ENCODE assay signal across 11 cellular contexts in the genomic region with DNA sequence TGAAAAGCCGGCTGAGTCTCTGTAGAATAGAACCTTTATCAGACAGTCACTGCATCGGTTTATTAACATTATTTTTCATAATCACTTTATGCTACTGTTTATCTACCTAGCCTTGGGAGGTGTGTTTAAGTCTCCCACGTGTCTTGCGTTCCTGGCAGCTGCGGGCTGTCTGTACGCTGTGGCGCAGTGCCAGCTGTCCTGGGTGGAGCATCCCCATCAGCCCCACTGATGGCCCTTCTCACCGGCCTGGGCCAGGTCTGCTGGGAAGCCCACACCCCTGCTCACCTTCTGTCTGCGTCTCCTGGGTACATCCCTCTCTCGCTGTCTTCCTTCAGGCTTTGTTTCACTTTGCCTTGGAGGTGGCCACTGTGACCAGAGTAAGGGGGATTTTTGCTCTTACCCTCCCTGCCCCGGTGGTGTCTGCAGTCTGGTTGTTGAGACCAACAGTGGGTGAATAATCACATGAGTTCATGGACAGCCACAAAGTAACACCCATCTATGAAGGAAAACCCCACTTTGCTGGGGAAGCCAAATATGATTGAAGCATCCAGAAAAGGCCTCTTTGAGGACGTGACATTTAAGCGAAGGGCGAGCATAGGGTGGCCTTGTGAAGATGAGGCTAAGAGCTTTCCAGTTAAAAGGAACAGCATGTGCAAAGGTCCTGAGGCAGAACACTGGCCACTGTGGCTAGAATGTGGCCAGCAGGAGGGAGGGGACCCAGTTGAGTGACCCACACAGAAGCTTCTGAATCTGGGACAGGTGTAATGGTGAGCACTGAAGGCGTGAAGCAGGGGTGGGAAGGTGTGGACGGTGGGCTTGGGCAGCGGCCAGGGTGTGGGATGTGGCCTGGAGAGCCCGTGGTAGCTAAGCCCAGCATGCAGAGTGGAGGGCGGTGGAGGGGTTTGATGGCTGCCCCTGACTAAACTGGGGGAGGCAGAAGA. TPM values are rescaled to one million over a fixed set of nuclear protein-coding genes. Genes with fewer than 3 reads are reported as not detected.
DNase-seq lines count a peak whose midpoint lies in the region; ATAC-seq and TF ChIP-seq lines count a peak whose summit lies in the region.
"Had no signal": no experiment of that assay in that cellular context is flagged by ENCODE, and none has a peak within 500 bp of the region (broad histone marks: within the 10 kb centered on the region; RNA-seq: fewer than 3 reads in every experiment).

No MANE protein-coding gene starts in this region.

- H3K9me3 Mint-ChIP-seq in activated naive CD4-positive, alpha-beta T cell treated with anti-CD3 and anti-CD28 coated beads for 36 hours: no peaks in the 10 kb centered on the region
- H3K9me3 Mint-ChIP-seq in type B pancreatic cell: no peaks in the 10 kb centered on the region
- H3K9me3 Mint-ChIP-seq: CD4-positive, alpha-beta T cell had no signal

- CTCF ChIA-PET in activated naive CD4-positive, alpha-beta T cell treated with anti-CD3 and anti-CD28 coated beads for 36 hours (lab: Charles Lee): interaction anchor here (0.6 kb wide), 1 partner anchor 82 kb away, joined by 3 read pairs; no protein-coding TSS in a partner anchor

- H3K4me3 ChIP-seq in esophagus muscularis mucosa (no peak overlapping the region), stomach smooth muscle (ENCODE audit: low read length in 2 of 2) (no peak overlapping the region), left lung (no peak overlapping the region)
- H3K4me3 ChIP-seq: smooth muscle cell had no signal

- H3K4me1 Mint-ChIP-seq in activated naive CD4-positive, alpha-beta T cell treated with anti-CD3 and anti-CD28 coated beads for 36 hours (ENCODE audit: low read depth): peaks cover 54% of the 10 kb centered on the region
- H3K4me1 Mint-ChIP-seq in type B pancreatic cell (ENCODE audit: unreplicated experiment): peaks cover 11% of the 10 kb centered on the region

- H3K4me1 ChIP-seq in esophagus muscularis mucosa: peaks cover 46 to 82% (median 75%) of the 10 kb centered on the region in 4 donors
- H3K4me1 ChIP-seq in stomach smooth muscle (ENCODE audit: control insufficient read depth, insufficient read depth, low read length): peaks cover 72% of the 10 kb centered on the region
- H3K4me1 ChIP-seq in left lung: peaks cover 14 to 26% of the 10 kb centered on the region in 2 donors

- H3K27ac ChIP-seq in esophagus muscularis mucosa (replicated peaks in 1 of 4) (peak overlapping the region; percentile 80 to 95 (median 87)), stomach smooth muscle (ENCODE audit: low read length) (peak overlapping the region; percentile 49), left lung (no peak overlapping the region)

- 78% methylated on average over 19 of the region's 19 CpGs for WGBS in esophagus muscularis mucosa

- DNase-seq in activated naive CD4-positive, alpha-beta T cell treated with anti-CD3 and anti-CD28 coated beads for 36 hours: peak; percentile 23
- no peak for DNase-seq in activated naive CD4-positive, alpha-beta T cell (lab: John Stamatoyannopoulos, UW)
- peak; percentile 74 to 83 for DNase-seq in NCI-H526 (lab: John Stamatoyannopoulos, UW)
- no peak for DNase-seq in esophagus muscularis mucosa (ENCODE audit: extremely low spot score)
- DNase-seq in left lung: no peak
- DNase-seq in activated CD8-positive, alpha-beta memory T cell treated with anti-CD3 and anti-CD28 coated beads, Interleukin-2, amount 50 U/mL, for 4 hours: no peak
- DNase-seq in type B pancreatic cell (ENCODE audit: extremely low spot score, unreplicated experiment): no peak
- DNase-seq: CD4-positive, alpha-beta T cell; MM.1S had no signal

- H3K27ac Mint-ChIP-seq in activated naive CD4-positive, alpha-beta T cell treated with anti-CD3 and anti-CD28 coated beads for 36 hours: peak overlapping the region; percentile 20
- H3K27ac Mint-ChIP-seq in type B pancreatic cell: no peak overlapping the region
- H3K27ac Mint-ChIP-seq: CD4-positive, alpha-beta T cell had no signal

- intact Hi-C loops in activated naive CD4-positive, alpha-beta T cell treated with anti-CD3 and anti-CD28 coated beads for 36 hours (cut with micrococcal nuclease): no loop called here
- intact Hi-C loops in esophagus muscularis mucosa (cut with DNase I): no loop called here
- intact Hi-C loops in left lung (cut with DNase I): no loop called here

- ATAC-seq in left lung: no peak

- H3K9ac ChIP-seq in stomach smooth muscle (ENCODE audit: low read length in 2 of 2): no peak overlapping the region

- no peak for TF ChIP-seq POLR2A in esophagus muscularis mucosa (IDR thresholded peaks at IDR 0.05; ENCODE audit: low read depth)

- no peaks in the 10 kb centered on the region for H3K9me3 ChIP-seq in esophagus muscularis mucosa
- H3K9me3 ChIP-seq in stomach smooth muscle (ENCODE audit: control insufficient read depth in 2 of 2, low read length in 2 of 2): no peaks in the 10 kb centered on the region
- no peaks in the 10 kb centered on the region for H3K9me3 ChIP-seq in left lung

- H3K27me3 ChIP-seq in esophagus muscularis mucosa (no peaks in the 10 kb centered on the region), stomach smooth muscle (ENCODE audit: control insufficient read depth in 1 of 2, insufficient read depth in 2 of 2, low read length in 2 of 2) (no peaks in the 10 kb centered on the region), left lung (no peaks in the 10 kb centered on the region)

- no peaks in the 10 kb centered on the region for H3K36me3 ChIP-seq in esophagus muscularis mucosa
- H3K36me3 ChIP-seq in stomach smooth muscle (ENCODE audit: control insufficient read depth in 2 of 2, insufficient read depth in 2 of 2, low read length in 2 of 2): peaks cover 2 to 3% of the 10 kb centered on the region in 2 donors
- no peaks in the 10 kb centered on the region for H3K36me3 ChIP-seq in left lung

- TF ChIP-seq CTCF in esophagus muscularis mucosa (IDR thresholded peaks at IDR 0.05) (no peak), left lung (IDR thresholded peaks at IDR 0.05) (no peak), type B pancreatic cell (conservative IDR thresholded peaks at IDR 0.05) (no peak)

- H3K4me3 Mint-ChIP-seq in activated naive CD4-positive, alpha-beta T cell treated with anti-CD3 and anti-CD28 coated beads for 36 hours: no peak overlapping the region
- H3K4me3 Mint-ChIP-seq in type B pancreatic cell: no peak overlapping the region
- H3K4me3 Mint-ChIP-seq: CD4-positive, alpha-beta T cell had no signal

- no peaks in the 10 kb centered on the region for H3K27me3 Mint-ChIP-seq in activated naive CD4-positive, alpha-beta T cell treated with anti-CD3 and anti-CD28 coated beads for 36 hours (ENCODE audit: low read depth)
- no peaks in the 10 kb centered on the region for H3K27me3 Mint-ChIP-seq in type B pancreatic cell
- H3K27me3 Mint-ChIP-seq: CD4-positive, alpha-beta T cell had no signal

- no peak for TF ChIP-seq EP300 in esophagus muscularis mucosa (IDR thresholded peaks at IDR 0.05)

- H3K36me3 Mint-ChIP-seq in activated naive CD4-positive, alpha-beta T cell treated with anti-CD3 and anti-CD28 coated beads for 36 hours (ENCODE audit: low read depth): no peaks in the 10 kb centered on the region
- H3K36me3 Mint-ChIP-seq in type B pancreatic cell: no peaks in the 10 kb centered on the region

RNA-seq across cellular contexts. Expression of gene RAMP1, which starts 41.7 kb away (rescaled TPM):
- under 1 TPM; 0.62 to 0.69 TPM for total RNA-seq in activated naive CD4-positive, alpha-beta T cell treated with anti-CD3 and anti-CD28 coated beads for 36 hours
- total RNA-seq in esophagus muscularis mucosa (100 to 1,000 TPM; 172 to 287 (median 231) TPM), left lung (1 to 10 TPM; 7.0 to 8.6 TPM), type B pancreatic cell (ENCODE audit: low replicate concordance) (11.3 and 23.8 TPM in 2 replicates)
- total RNA-seq: CD4-positive, alpha-beta T cell had no signal

Comparison
In these comparisons a context has a peak if more than half of its experiments do, and no peak if none do; other contexts are left out.
1. DNase-seq: peak in activated naive CD4-positive, alpha-beta T cell treated with anti-CD3 and anti-CD28 coated beads for 36 hours (single experiment) and NCI-H526 (2 of 2); none in activated naive CD4-positive, alpha-beta T cell (0 of 4), esophagus muscularis mucosa (single experiment), left lung (0 of 2), activated CD8-positive, alpha-beta memory T cell treated with anti-CD3 and anti-CD28 coated beads, Interleukin-2, amount 50 U/mL, for 4 hours (single experiment) and type B pancreatic cell (single experiment).
2. H3K27ac ChIP-seq: peak in esophagus muscularis mucosa (4 of 4) and stomach smooth muscle (single experiment); none in left lung (0 of 2).